In the genomic region with DNA sequence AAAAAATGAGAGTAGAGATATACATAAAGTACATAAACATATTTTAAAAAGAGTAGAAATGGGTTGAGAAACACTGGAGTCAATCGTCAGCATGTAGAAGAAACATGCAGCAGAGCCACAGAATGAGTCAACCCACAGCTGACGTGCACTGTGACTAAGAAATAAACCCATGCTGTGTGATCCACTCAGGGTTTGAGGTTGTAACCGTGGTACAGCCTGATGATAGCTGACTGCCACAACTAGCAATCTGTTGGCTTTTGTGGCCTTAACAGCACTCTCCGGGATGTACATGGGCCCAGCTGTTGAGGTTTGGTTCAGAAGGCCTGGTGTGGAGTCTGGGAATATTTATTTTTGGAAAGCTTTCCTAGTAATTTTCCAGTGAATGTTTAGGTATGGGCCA, we compare ENCODE assay signal across 20 cellular contexts.
DNase-seq lines count a peak whose midpoint lies in the region; ATAC-seq, FAIRE-seq and TF ChIP-seq lines count a peak whose summit lies in the region.
"Had no signal": no experiment of that assay in that cellular context is flagged by ENCODE, and none has a peak within 500 bp of the region (broad histone marks: within the 10 kb centered on the region; RNA-seq: fewer than 3 reads in every experiment).

No MANE protein-coding gene starts in this region.

- no peak overlapping the region for H2AFZ ChIP-seq in GM23248
- no peak overlapping the region for H2AFZ ChIP-seq in GM12878 (ENCODE audit: control insufficient read depth, low read depth, low read length)

- H3K79me2 ChIP-seq in GM23248 (ENCODE audit: insufficient read depth): no peaks in the 10 kb centered on the region
- no peaks in the 10 kb centered on the region for H3K79me2 ChIP-seq in GM12878 (ENCODE audit: control insufficient read depth, insufficient read depth, low read length)

- TF ChIP-seq POLR2A in GM12878 (IDR thresholded peaks at IDR 0.05; ENCODE audit: low read depth, low read length) (no peak), stomach (IDR thresholded peaks at IDR 0.05) (no peak)

- intact Hi-C loops in GM12878 (cut with micrococcal nuclease; ENCODE audit: unreplicated experiment) (no loop called here), stomach (cut with DNase I; ENCODE audit: low total_unique reads) (no loop called here)

- TF ChIP-seq CTCF in GM12878 (IDR thresholded peaks at IDR 0.05 in 2 of 3, conservative IDR thresholded peaks at IDR 0.05 in 1 of 3; ENCODE audit: control insufficient read depth in 2 of 3, extremely low read depth in 1 of 3, insufficient read depth in 1 of 3, low read depth in 3 of 3, low read length in 3 of 3): no peak
- no peak for TF ChIP-seq CTCF in stomach (IDR thresholded peaks at IDR 0.05)

- 3% methylated on average over 4 of the region's 4 CpGs for WGBS in GM23248 (ENCODE audit: low coverage in 1 of 2, low lambda C conversion rate in 2 of 2, missing lambda C conversion rate in 2 of 2), 2 experiments
- WGBS in GM12878 (ENCODE audit: insufficient coverage, insufficient replicate concordance, low lambda C conversion rate, missing lambda C conversion rate): 11% methylated on average over 4 of the region's 4 CpGs
- WGBS in stomach, 5 donors: 61 to 77% (median 76%) methylated on average over 4 of the region's 4 CpGs

- H3K27ac ChIP-seq in GM23248 (no peak overlapping the region), GM12878 (ENCODE audit: control insufficient read depth, insufficient read depth) (no peak overlapping the region), stomach (no peak overlapping the region)
- H3K27ac ChIP-seq: esophagus squamous epithelium, uterus had no signal

- CTCF ChIA-PET in GM12878 (lab: Yijun Ruan, JAX): interaction anchor here (0.6 to 1.6 kb wide), 6 partner anchors 11 to 251 kb away, joined by 3 to 5 read pairs (median 3); no protein-coding TSS in a partner anchor

- H3K36me3 ChIP-seq in GM23248 (ENCODE audit: low read depth): no peaks in the 10 kb centered on the region
- no peaks in the 10 kb centered on the region for H3K36me3 ChIP-seq in GM12878 (ENCODE audit: control insufficient read depth in 2 of 2, insufficient read depth in 2 of 2, low read length in 1 of 2)
- no peaks in the 10 kb centered on the region for H3K36me3 ChIP-seq in stomach
- H3K36me3 ChIP-seq: esophagus squamous epithelium, uterus had no signal

- DNase-seq in GM23248: peak; percentile 2
- no peak for DNase-seq in GM12878 (ENCODE audit: low read depth, low spot score)
- DNase-seq in stomach: no peak
- DNase-seq in AG08395 (ENCODE audit: low spot score): no peak
- DNase-seq in RCC 7860 (ENCODE audit: low spot score): no peak
- DNase-seq: activated CD4-positive, alpha-beta T cell treated with anti-CD3 and anti-CD28 coated beads, Interleukin-2, amount 10 ng/mL, durations not matched to agents 24 days and 14 days; activated CD8-positive, alpha-beta memory T cell treated with anti-CD3 and anti-CD28 coated beads, Interleukin-2, amount 50 U/mL, for 4 hours; activated effector memory CD4-positive, alpha-beta T cell treated with anti-CD3 and anti-CD28 coated beads, Interleukin-2, amount 50 U/mL, for 16 hours; cerebellar nuclear complex; effector CD8-positive, alpha-beta T cell; esophagus squamous epithelium; GOT3; NCI-H2227 treated with DMSO at 0.1 percent for 48 hours; stimulated activated CD4-positive, alpha-beta T cell treated with anti-CD3 and anti-CD28 coated beads, Interleukin-2, amount 100 ng/mL, for 48 hours; uterus had no signal

- in situ Hi-C loops in GM23248 (cut with MboI): no loop called here
- in situ Hi-C loops in GM12878 (cut with MboI): no loop called here

- H3K4me2 ChIP-seq in GM23248 (ENCODE audit: unreplicated experiment) (no peak overlapping the region), GM12878 (ENCODE audit: control insufficient read depth, insufficient read depth) (no peak overlapping the region)

- H3K4me3 ChIP-seq in GM23248: no peak overlapping the region
- H3K4me3 ChIP-seq in GM12878: no peak overlapping the region
- H3K4me3 ChIP-seq in stomach: no peak overlapping the region
- H3K4me3 ChIP-seq: esophagus squamous epithelium, lung, uterus had no signal

- FAIRE-seq in GM12878 (lab: Jason Lieb, UNC) (no peak), RCC 7860 (lab: Jason Lieb, UNC) (no peak)

- no TSS peak for BruUV-seq in GM12878 (replicated peaks; lab: Mats Ljungman, UMichigan)

- H3K9me2 ChIP-seq in GM23248 (ENCODE audit: insufficient read depth): 0 out of 2 replicates have a peak, but pooled peaks cover 4% of the 10 kb centered on the region

- TF ChIP-seq RAD21 in GM12878 (IDR thresholded peaks at IDR 0.05; ENCODE audit: insufficient read depth, low read depth, low read length): no peak

- H3K27me3 ChIP-seq in GM23248 (replicated peaks; ENCODE audit: insufficient read depth): no peaks in the 10 kb centered on the region
- no peaks in the 10 kb centered on the region for H3K27me3 ChIP-seq in GM12878 (replicated peaks in 1 of 2; ENCODE audit: control insufficient read depth in 2 of 2, insufficient read depth in 2 of 2, low read length in 1 of 2)
- H3K27me3 ChIP-seq in stomach: no peaks in the 10 kb centered on the region
- H3K27me3 ChIP-seq: esophagus squamous epithelium, uterus had no signal

- H3K4me1 ChIP-seq in GM23248 (ENCODE audit: insufficient read depth) (no peaks in the 10 kb centered on the region), GM12878 (ENCODE audit: control insufficient read depth, insufficient read depth, low read length) (no peaks in the 10 kb centered on the region), stomach (no peaks in the 10 kb centered on the region)
- H3K4me1 ChIP-seq: esophagus squamous epithelium, uterus had no signal

- no peak overlapping the region for H3K9ac ChIP-seq in GM23248
- no peak overlapping the region for H3K9ac ChIP-seq in GM12878 (ENCODE audit: control insufficient read depth, insufficient read depth, low read length)

- H4K20me1 ChIP-seq in GM23248 (ENCODE audit: insufficient read depth) (no peaks in the 10 kb centered on the region), GM12878 (ENCODE audit: control insufficient read depth, insufficient read depth) (no peaks in the 10 kb centered on the region)

- H3F3A ChIP-seq in GM23248 (ENCODE audit: insufficient read depth): no peaks in the 10 kb centered on the region

- H3K9me3 ChIP-seq in GM23248 (ENCODE audit: low read depth) (no peaks in the 10 kb centered on the region), GM12878 (replicated peaks; ENCODE audit: control insufficient read depth, insufficient read depth, low read length) (no peaks in the 10 kb centered on the region; the same call in 2 of the 3 replicates), stomach (no peaks in the 10 kb centered on the region)
- H3K9me3 ChIP-seq: esophagus squamous epithelium, uterus had no signal

- POLR2A ChIA-PET in GM12878 (lab: Charles Lee): interaction anchor here (0.7 to 1.2 kb wide), 2 partner anchors 12 to 24 kb away, joined by 3 read pairs; no protein-coding TSS in a partner anchor

- ATAC-seq in GM18861 (IDR thresholded peaks at IDR 0.05; ENCODE audit: unreplicated experiment) (peak; percentile 39), HG03354 (IDR thresholded peaks at IDR 0.05; ENCODE audit: poor library complexity, severe bottlenecking, unreplicated experiment) (peak; percentile 74), GM12878 (peak; percentile 89), HG03139 (IDR thresholded peaks at IDR 0.05; ENCODE audit: unreplicated experiment) (no peak)
- ATAC-seq: SK-N-SH treated with all-trans-retinoic acid at 6 μM for 48 hours had no signal

- SMC1A ChIA-PET in GM12878 (lab: Charles Lee; ENCODE audit: uncharacterized antibody, unreplicated experiment): interaction anchor here (0.7 to 4.8 kb wide), 14 partner anchors 9 to 437 kb away, joined by 3 to 32 read pairs (median 4); no protein-coding TSS in a partner anchor

- RAD21 ChIA-PET in GM12878 (lab: Charles Lee; ENCODE audit: unreplicated experiment): interaction anchor here (1.1 to 1.4 kb wide), 5 partner anchors 21 to 537 kb away, joined by 3 to 4 read pairs (median 4); no protein-coding TSS in a partner anchor

- peak; percentile 24 to 69; a peak in 2 of 4 replicates for TF ChIP-seq EP300 in GM12878 (IDR thresholded peaks at IDR 0.05; ENCODE audit: borderline replicate concordance in 1 of 2, control insufficient read depth in 1 of 2, low read depth in 2 of 2, low read length in 2 of 2)
- no peak for TF ChIP-seq EP300 in stomach (IDR thresholded peaks at IDR 0.05)

TF ChIP-seq in GM12878, 131 proteins besides CTCF, POLR2A, EP300 and RAD21 (continues in another document):
- TF ChIP-seq PML (IDR thresholded peaks at IDR 0.05; ENCODE audit: low read length): no peak
- peak; percentile 71 for TF ChIP-seq RUNX3 (IDR thresholded peaks at IDR 0.05; ENCODE audit: low read length)
- TF ChIP-seq TCF12 (IDR thresholded peaks at IDR 0.05; ENCODE audit: low read depth, low read length): peak; percentile 48; the same call in 1 of the 2 replicates
- peak; percentile 44; the same call in 1 of the 2 replicates for TF ChIP-seq IRF4 (IDR thresholded peaks at IDR 0.05; ENCODE audit: low read depth, low read length)
- TF ChIP-seq, protein P1, sequence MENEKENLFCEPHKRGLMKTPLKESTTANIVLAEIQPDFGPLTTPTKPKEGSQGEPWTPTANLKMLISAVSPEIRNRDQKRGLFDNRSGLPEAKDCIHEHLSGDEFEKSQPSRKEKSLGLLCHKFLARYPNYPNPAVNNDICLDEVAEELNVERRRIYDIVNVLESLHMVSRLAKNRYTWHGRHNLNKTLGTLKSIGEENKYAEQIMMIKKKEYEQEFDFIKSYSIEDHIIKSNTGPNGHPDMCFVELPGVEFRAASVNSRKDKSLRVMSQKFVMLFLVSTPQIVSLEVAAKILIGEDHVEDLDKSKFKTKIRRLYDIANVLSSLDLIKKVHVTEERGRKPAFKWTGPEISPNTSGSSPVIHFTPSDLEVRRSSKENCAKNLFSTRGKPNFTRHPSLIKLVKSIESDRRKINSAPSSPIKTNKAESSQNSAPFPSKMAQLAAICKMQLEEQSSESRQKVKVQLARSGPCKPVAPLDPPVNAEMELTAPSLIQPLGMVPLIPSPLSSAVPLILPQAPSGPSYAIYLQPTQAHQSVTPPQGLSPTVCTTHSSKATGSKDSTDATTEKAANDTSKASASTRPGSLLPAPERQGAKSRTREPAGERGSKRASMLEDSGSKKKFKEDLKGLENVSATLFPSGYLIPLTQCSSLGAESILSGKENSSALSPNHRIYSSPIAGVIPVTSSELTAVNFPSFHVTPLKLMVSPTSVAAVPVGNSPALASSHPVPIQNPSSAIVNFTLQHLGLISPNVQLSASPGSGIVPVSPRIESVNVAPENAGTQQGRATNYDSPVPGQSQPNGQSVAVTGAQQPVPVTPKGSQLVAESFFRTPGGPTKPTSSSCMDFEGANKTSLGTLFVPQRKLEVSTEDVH (IDR thresholded peaks at IDR 0.05; ENCODE audit: low read depth, partially characterized antibody): no peak
- peak; percentile 27 to 54; a peak in 1 of 4 replicates for TF ChIP-seq IKZF2 (IDR thresholded peaks at IDR 0.05)
- TF ChIP-seq DPF2 (IDR thresholded peaks at IDR 0.05): peak; percentile 38; the same call in 1 of the 2 replicates
- 0 out of 3 replicates have a peak, but pooled peaks have one; percentile 23 for TF ChIP-seq POU2F2 (IDR thresholded peaks at IDR 0.05; ENCODE audit: borderline replicate concordance, low read depth, low read length)
- TF ChIP-seq PAX5 (IDR thresholded peaks at IDR 0.05; ENCODE audit: borderline replicate concordance, low read depth, low read length): 0 out of 2 replicates have a peak, but pooled peaks have one; percentile 47
